Comparison of ENCODE assay signal across 9 cellular contexts in the genomic region with DNA sequence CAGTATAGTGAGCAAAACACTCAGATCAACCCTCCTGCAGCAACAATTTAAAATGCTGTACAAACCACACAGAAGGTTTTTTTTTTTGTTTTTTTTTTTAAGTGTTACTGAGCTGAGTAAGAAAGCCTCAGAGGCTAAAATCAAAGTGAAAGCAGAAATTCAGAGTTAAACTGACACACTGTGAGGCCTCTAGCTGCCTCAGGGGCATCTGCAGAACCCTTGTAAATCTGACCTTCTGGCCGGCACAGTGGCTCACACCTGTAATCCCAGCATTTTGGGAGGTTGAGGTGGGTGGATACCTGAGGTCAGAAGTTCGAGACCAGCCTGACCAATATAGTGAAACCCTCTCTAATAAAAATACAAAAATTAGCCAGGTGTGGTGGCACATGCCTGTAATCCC. TPM values are rescaled to one million over a fixed set of nuclear protein-coding genes. Genes with fewer than 3 reads are reported as not detected.
DNase-seq lines count a peak whose midpoint lies in the region; ATAC-seq, FAIRE-seq and TF ChIP-seq lines count a peak whose summit lies in the region.
"Had no signal": no experiment of that assay in that cellular context is flagged by ENCODE, and none has a peak within 500 bp of the region (broad histone marks: within the 10 kb centered on the region; RNA-seq: fewer than 3 reads in every experiment).

No MANE protein-coding gene starts in this region.

- peak overlapping the region; percentile 45; the same call in 1 of the 2 replicates for H2AFZ ChIP-seq in GM12878 (ENCODE audit: control insufficient read depth, low read depth, low read length)

- CTCF ChIA-PET in GM12878 (lab: Yijun Ruan, JAX): interaction anchor here (0.6 to 2.5 kb wide), 5 partner anchors 13 to 503 kb away, joined by 3 to 15 read pairs (median 6); no protein-coding TSS in a partner anchor

- H3K27ac ChIP-seq in GM12878 (ENCODE audit: control insufficient read depth, insufficient read depth): 0 out of 2 replicates have a peak overlapping the region, but pooled peaks have one; percentile 18
- H3K27ac ChIP-seq: dorsolateral prefrontal cortex had no signal

- POLR2A ChIA-PET in GM12878 (lab: Charles Lee): interaction anchor here (0.5 to 1.0 kb wide), 6 partner anchors 31 to 136 kb away, joined by 3 to 5 read pairs (median 3); no protein-coding TSS in a partner anchor

- H3K79me2 ChIP-seq in GM12878 (ENCODE audit: control insufficient read depth, insufficient read depth, low read length): no peaks in the 10 kb centered on the region

- BruUV-seq in GM12878 (replicated peaks; lab: Mats Ljungman, UMichigan): no TSS peak

- in situ Hi-C loops in GM12878 (cut with MboI): no loop called here

- FAIRE-seq in GM12878 (lab: Jason Lieb, UNC): peak; percentile 71

- H3K4me2 ChIP-seq in GM12878 (ENCODE audit: control insufficient read depth, insufficient read depth): peak overlapping the region; percentile 27; the same call in 1 of the 2 replicates

- TF ChIP-seq CTCF in GM12878 (IDR thresholded peaks at IDR 0.05 in 2 of 3, conservative IDR thresholded peaks at IDR 0.05 in 1 of 3; ENCODE audit: control insufficient read depth in 2 of 3, extremely low read depth in 1 of 3, insufficient read depth in 1 of 3, low read depth in 3 of 3, low read length in 3 of 3): no peak

- intact Hi-C loops in GM12878 (cut with micrococcal nuclease; ENCODE audit: unreplicated experiment): loop anchor here (2.0 kb wide), 1 partner anchor 67 kb away; no protein-coding TSS in a partner anchor

- peak; percentile 58 for ATAC-seq in GM18498 (IDR thresholded peaks at IDR 0.05; ENCODE audit: unreplicated experiment)
- ATAC-seq in GM19372 (IDR thresholded peaks at IDR 0.05; ENCODE audit: low read depth, unreplicated experiment): peak; percentile 69
- ATAC-seq in HG03342 (IDR thresholded peaks at IDR 0.05; ENCODE audit: unreplicated experiment): peak; percentile 63
- peak; percentile 92 for ATAC-seq in GM12878
- ATAC-seq in GM19467 (IDR thresholded peaks at IDR 0.05; ENCODE audit: unreplicated experiment): no peak

- no peak for TF ChIP-seq RAD21 in GM12878 (IDR thresholded peaks at IDR 0.05; ENCODE audit: insufficient read depth, low read depth, low read length)

- TF ChIP-seq EP300 in GM12878 (IDR thresholded peaks at IDR 0.05; ENCODE audit: borderline replicate concordance in 1 of 2, control insufficient read depth in 1 of 2, low read depth in 2 of 2, low read length in 2 of 2): no peak

- H3K27me3 ChIP-seq in GM12878 (replicated peaks in 1 of 2; ENCODE audit: control insufficient read depth in 2 of 2, insufficient read depth in 2 of 2, low read length in 1 of 2): no peaks in the 10 kb centered on the region
- H3K27me3 ChIP-seq: dorsolateral prefrontal cortex had no signal

- no peaks in the 10 kb centered on the region for H4K20me1 ChIP-seq in GM12878 (ENCODE audit: control insufficient read depth, insufficient read depth)

- no peaks in the 10 kb centered on the region; the same call in 2 of the 3 replicates for H3K9me3 ChIP-seq in GM12878 (replicated peaks; ENCODE audit: control insufficient read depth, insufficient read depth, low read length)

- no peak overlapping the region for H3K9ac ChIP-seq in GM12878 (ENCODE audit: control insufficient read depth, insufficient read depth, low read length)

- TF ChIP-seq POLR2A in GM12878 (IDR thresholded peaks at IDR 0.05; ENCODE audit: low read depth, low read length): no peak

- RAD21 ChIA-PET in GM12878 (lab: Charles Lee; ENCODE audit: unreplicated experiment): interaction anchor here (0.7 to 2.7 kb wide), 11 partner anchors 11 to 153 kb away, joined by 3 to 8 read pairs (median 4); no protein-coding TSS in a partner anchor

- SMC1A ChIA-PET in GM12878 (lab: Charles Lee; ENCODE audit: uncharacterized antibody, unreplicated experiment): interaction anchor here (0.9 to 2.6 kb wide), 8 partner anchors 8 to 141 kb away, joined by 3 to 25 read pairs (median 4); no protein-coding TSS in a partner anchor

- no peak overlapping the region for H3K4me3 ChIP-seq in GM12878
- H3K4me3 ChIP-seq: dorsolateral prefrontal cortex had no signal

- WGBS in GM12878 (ENCODE audit: insufficient coverage, insufficient replicate concordance, low lambda C conversion rate, missing lambda C conversion rate): 6% methylated on average over 2 of the region's 2 CpGs

- no peaks in the 10 kb centered on the region for H3K36me3 ChIP-seq in GM12878 (ENCODE audit: control insufficient read depth in 2 of 2, insufficient read depth in 2 of 2, low read length in 1 of 2)

- H3K4me1 ChIP-seq in GM12878 (ENCODE audit: control insufficient read depth, insufficient read depth, low read length): peaks cover 6% of the 10 kb centered on the region

- no peak for DNase-seq in GM12878 (ENCODE audit: low read depth, low spot score)
- DNase-seq in NCI-H748 treated with DMSO at 0.1 percent for 48 hours (lab: John Stamatoyannopoulos, UW): no peak
- no peak for DNase-seq in NCI-H526 (lab: John Stamatoyannopoulos, UW)
- no peak for DNase-seq in LoVo (ENCODE audit: low spot score)
- DNase-seq: dorsolateral prefrontal cortex had no signal

TF ChIP-seq in GM12878, 131 proteins besides CTCF, POLR2A, EP300 and RAD21 (continues in another document):
- TF ChIP-seq RUNX3 (IDR thresholded peaks at IDR 0.05; ENCODE audit: low read length): peak; percentile 58; the same call in 1 of the 2 replicates
- 0 out of 2 replicates have a peak, but pooled peaks have one; percentile 55 for TF ChIP-seq NBN (IDR thresholded peaks at IDR 0.05)
- TF ChIP-seq TCF12 (IDR thresholded peaks at IDR 0.05; ENCODE audit: low read depth, low read length): 0 out of 2 replicates have a peak, but pooled peaks have one; percentile 38
- peak; percentile 84 for TF ChIP-seq ZNF384 (IDR thresholded peaks at IDR 0.05; ENCODE audit: borderline replicate concordance, low read depth, low read length)
- TF ChIP-seq IKZF2 (IDR thresholded peaks at IDR 0.05): 0 out of 4 replicates have a peak, but pooled peaks of 1 of the 2 experiments have one; percentile 38
- TF ChIP-seq NR2F1 (conservative IDR thresholded peaks at IDR 0.05): peak; percentile 79
- peak in 1 of 2 experiments; percentile 33; a peak in 1 of 4 replicates for TF ChIP-seq BHLHE40 (IDR thresholded peaks at IDR 0.05; ENCODE audit: borderline replicate concordance in 1 of 2, low read depth in 2 of 2, low read length in 1 of 2)
- TF ChIP-seq CREB1 (IDR thresholded peaks at IDR 0.05; ENCODE audit: low read depth): no peak
- 0 out of 2 replicates have a peak, but pooled peaks have one; percentile 24 for TF ChIP-seq CBX5 (IDR thresholded peaks at IDR 0.05; ENCODE audit: low read depth)
- TF ChIP-seq, protein P1, sequence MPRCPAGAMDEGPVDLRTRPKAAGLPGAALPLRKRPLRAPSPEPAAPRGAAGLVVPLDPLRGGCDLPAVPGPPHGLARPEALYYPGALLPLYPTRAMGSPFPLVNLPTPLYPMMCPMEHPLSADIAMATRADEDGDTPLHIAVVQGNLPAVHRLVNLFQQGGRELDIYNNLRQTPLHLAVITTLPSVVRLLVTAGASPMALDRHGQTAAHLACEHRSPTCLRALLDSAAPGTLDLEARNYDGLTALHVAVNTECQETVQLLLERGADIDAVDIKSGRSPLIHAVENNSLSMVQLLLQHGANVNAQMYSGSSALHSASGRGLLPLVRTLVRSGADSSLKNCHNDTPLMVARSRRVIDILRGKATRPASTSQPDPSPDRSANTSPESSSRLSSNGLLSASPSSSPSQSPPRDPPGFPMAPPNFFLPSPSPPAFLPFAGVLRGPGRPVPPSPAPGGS (IDR thresholded peaks at IDR 0.05; ENCODE audit: borderline replicate concordance, insufficient read depth, low read depth, low read length, poor library complexity, severe bottlenecking): no peak
- TF ChIP-seq, protein P2, sequence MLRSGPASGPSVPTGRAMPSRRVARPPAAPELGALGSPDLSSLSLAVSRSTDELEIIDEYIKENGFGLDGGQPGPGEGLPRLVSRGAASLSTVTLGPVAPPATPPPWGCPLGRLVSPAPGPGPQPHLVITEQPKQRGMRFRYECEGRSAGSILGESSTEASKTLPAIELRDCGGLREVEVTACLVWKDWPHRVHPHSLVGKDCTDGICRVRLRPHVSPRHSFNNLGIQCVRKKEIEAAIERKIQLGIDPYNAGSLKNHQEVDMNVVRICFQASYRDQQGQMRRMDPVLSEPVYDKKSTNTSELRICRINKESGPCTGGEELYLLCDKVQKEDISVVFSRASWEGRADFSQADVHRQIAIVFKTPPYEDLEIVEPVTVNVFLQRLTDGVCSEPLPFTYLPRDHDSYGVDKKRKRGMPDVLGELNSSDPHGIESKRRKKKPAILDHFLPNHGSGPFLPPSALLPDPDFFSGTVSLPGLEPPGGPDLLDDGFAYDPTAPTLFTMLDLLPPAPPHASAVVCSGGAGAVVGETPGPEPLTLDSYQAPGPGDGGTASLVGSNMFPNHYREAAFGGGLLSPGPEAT (IDR thresholded peaks at IDR 0.05; ENCODE audit: low read depth): 0 out of 2 replicates have a peak, but pooled peaks have one; percentile 33
- no peak for TF ChIP-seq NR2C1 (IDR thresholded peaks at IDR 0.05)

RNA-seq across cellular contexts. Expression of a gene that starts 7.4 kb away (rescaled TPM):
- total RNA-seq in GM12878 (2013; cell fraction: nucleolus; rRNA removed): 23.6 and 23.7 TPM in 2 replicates
- 8.0 and 8.6 TPM in 2 replicates for total RNA-seq in GM12878 (2014; rRNA removed)
- 15.5 and 16.6 TPM in 2 replicates for total RNA-seq in GM12878 (2014; rRNA removed; fragmentation: Illumina TruSeq; extraction: Trizol)
- total RNA-seq in GM12878 (2021): 42.1 and 42.8 TPM in 2 replicates
- 8.9 TPM for polyA plus RNA-seq in GM12878 (2011; ENCODE audit: low read depth)
- polyA plus RNA-seq in GM12878 (2011; rRNA removed): 26.8 and 51.8 TPM in 2 replicates
- 40.7 and 58.1 TPM in 2 replicates for polyA plus RNA-seq in GM12878 (2011; cell fraction: cytosol; rRNA removed)
- polyA plus RNA-seq in GM12878 (2011; cell fraction: nucleus; rRNA removed): 29.2 and 33.1 TPM in 2 replicates
- polyA plus RNA-seq in GM12878 (2012): 15.2 and 16.0 TPM in 2 replicates
- 13.0 and 31.2 TPM in 2 replicates for polyA plus RNA-seq in GM12878 (2014; fragmentation: Illumina TruSeq; extraction: Trizol)
- 1 to 10 TPM; 1.9 to 3.0 TPM for polyA plus RNA-seq in GM12878 (2014; fragmentation: Nextera tagmentation; extraction: Ambion mirVana)
- 34.5 and 34.9 TPM in 2 replicates for polyA plus RNA-seq in GM12878 (2014; rRNA removed)
- 1 to 10 TPM; 3.4 to 4.1 TPM for polyA plus RNA-seq in GM12878 (2016; fragmentation: Nextera tagmentation; extraction: Ambion mirVana)
- polyA minus RNA-seq in GM12878 (2011; rRNA and poly(A)+ RNA removed): 72.4 and 89.6 TPM in 2 replicates
- polyA minus RNA-seq in GM12878 (2011; cell fraction: cytosol; rRNA and poly(A)+ RNA removed): 21.6 and 25.6 TPM in 2 replicates
- 8.6 and 17.8 TPM in 2 replicates for polyA minus RNA-seq in GM12878 (2011; cell fraction: nucleus; rRNA and poly(A)+ RNA removed)
